ENCODE assay signal across 10 cellular contexts in genomic region chr15:92958105-92958504, GRCh38. TPM values are rescaled to one million over a fixed set of nuclear protein-coding genes. Genes with fewer than 3 reads are reported as not detected.
DNase-seq lines count a peak whose midpoint lies in the region; ATAC-seq lines count a peak whose summit lies in the region.
"Had no signal": no experiment of that assay in that cellular context is flagged by ENCODE, and none has a peak within 500 bp of the region (broad histone marks: within the 10 kb centered on the region; RNA-seq: fewer than 3 reads in every experiment).

No MANE protein-coding gene starts in this region.

- peaks cover 87% of the 10 kb centered on the region for H3K36me3 Mint-ChIP-seq in activated CD4-positive, alpha-beta memory T cell treated with anti-CD3 and anti-CD28 coated beads, Interleukin-2, amount 10 ng/mL, durations not matched to agents 7 days and 5 days (ENCODE audit: low read depth)

- H3K4me3 ChIP-seq in effector memory CD4-positive, alpha-beta T cell (ENCODE audit: insufficient read depth, low read depth, low read length, poor library complexity, severe bottlenecking), result no peak overlapping the region
- H3K4me3 ChIP-seq: tibial artery had no signal

- peaks cover 35% of the 10 kb centered on the region for H3K4me1 Mint-ChIP-seq in activated CD4-positive, alpha-beta memory T cell treated with anti-CD3 and anti-CD28 coated beads, Interleukin-2, amount 10 ng/mL, durations not matched to agents 7 days and 5 days

- no peak overlapping the region for H3K4me3 Mint-ChIP-seq in activated CD4-positive, alpha-beta memory T cell treated with anti-CD3 and anti-CD28 coated beads, Interleukin-2, amount 10 ng/mL, durations not matched to agents 7 days and 5 days

- no peaks in the 10 kb centered on the region for H3K4me1 ChIP-seq in effector memory CD4-positive, alpha-beta T cell (ENCODE audit: control insufficient read depth, insufficient read depth, low read length, poor library complexity, severe bottlenecking)

- no peaks in the 10 kb centered on the region for H3K27me3 ChIP-seq in effector memory CD4-positive, alpha-beta T cell (replicated peaks; ENCODE audit: control insufficient read depth, insufficient read depth, low read length, poor library complexity, severe bottlenecking)
- H3K27me3 ChIP-seq: tibial artery had no signal

- no peaks in the 10 kb centered on the region for H3K9me3 ChIP-seq in effector memory CD4-positive, alpha-beta T cell (ENCODE audit: control insufficient read depth, low read length)
- H3K9me3 ChIP-seq: tibial artery had no signal

- POLR2A ChIA-PET in activated CD4-positive, alpha-beta memory T cell treated with anti-CD3 and anti-CD28 coated beads, Interleukin-2, amount 10 ng/mL, durations not matched to agents 7 days and 5 days (lab: Charles Lee), result interaction anchor here (1.0 kb wide), 1 partner anchor 9 kb away, joined by 3 read pairs; no protein-coding TSS in a partner anchor

- H3K27ac Mint-ChIP-seq in activated CD4-positive, alpha-beta memory T cell treated with anti-CD3 and anti-CD28 coated beads, Interleukin-2, amount 10 ng/mL, durations not matched to agents 7 days and 5 days, result peak overlapping the region; percentile 82

- ATAC-seq in HG03342 (IDR thresholded peaks at IDR 0.05; ENCODE audit: unreplicated experiment), result no peak
- ATAC-seq in GM21825 (IDR thresholded peaks at IDR 0.05; ENCODE audit: unreplicated experiment), result no peak
- ATAC-seq: PC-3 had no signal

- peaks cover 71% of the 10 kb centered on the region for H3K36me3 ChIP-seq in effector memory CD4-positive, alpha-beta T cell (ENCODE audit: control insufficient read depth, insufficient read depth, low read length)

- peaks cover 5% of the 10 kb centered on the region for H3K9me3 Mint-ChIP-seq in activated CD4-positive, alpha-beta memory T cell treated with anti-CD3 and anti-CD28 coated beads, Interleukin-2, amount 10 ng/mL, durations not matched to agents 7 days and 5 days

- no peak overlapping the region for H3K27ac ChIP-seq in effector memory CD4-positive, alpha-beta T cell (ENCODE audit: insufficient read depth, low read length, poor library complexity, severe bottlenecking)

- no peaks in the 10 kb centered on the region for H3K27me3 Mint-ChIP-seq in activated CD4-positive, alpha-beta memory T cell treated with anti-CD3 and anti-CD28 coated beads, Interleukin-2, amount 10 ng/mL, durations not matched to agents 7 days and 5 days

- CTCF ChIA-PET in activated CD4-positive, alpha-beta memory T cell treated with anti-CD3 and anti-CD28 coated beads, Interleukin-2, amount 10 ng/mL, durations not matched to agents 7 days and 5 days (lab: Charles Lee), result no interaction called here

- DNase-seq in HT1080 (ENCODE audit: low read depth), result peak; percentile 39
- DNase-seq in activated CD4-positive, alpha-beta memory T cell treated with anti-CD3 and anti-CD28 coated beads, Interleukin-2, amount 10 ng/mL, durations not matched to agents 7 days and 5 days, result peak; percentile 54
- peak; percentile 25 to 46 (median 25) for DNase-seq in effector memory CD4-positive, alpha-beta T cell
- peak in 2 of 3 donors; percentile 5 to 29 for DNase-seq in stimulated activated CD4-positive, alpha-beta T cell treated with anti-CD3 and anti-CD28 coated beads, TNF-alpha, amount 100 ng/mL, for 1 hour (ENCODE audit: low read depth in 3 of 3, low spot score in 1 of 3)
- no peak for DNase-seq in SKM-1 treated with dmso at 0.1 percent for 144 hours (lab: John Stamatoyannopoulos, UW; ENCODE audit: unreplicated experiment)
- DNase-seq in NCI-H2227 (lab: John Stamatoyannopoulos, UW; ENCODE audit: unreplicated experiment), result no peak
- DNase-seq: PC-3, tibial artery had no signal

RNA-seq across cellular contexts. Expression of gene CHD2, which starts 58.0 kb away (rescaled TPM):
- total RNA-seq in HT1080 (2014; rRNA removed; shearing (Covaris generic)), result 16.7 and 28.1 TPM in 2 replicates
- 24.0 and 28.3 TPM in 2 replicates for polyA plus RNA-seq in HT1080 (2015; cell fraction: cytosol; rRNA removed)
- 84.1 TPM in 2 replicates for polyA plus RNA-seq in HT1080 (2015; cell fraction: nucleus; rRNA removed)
- 100 to 1,000 TPM; 141 to 155 TPM for total RNA-seq in activated CD4-positive, alpha-beta memory T cell treated with anti-CD3 and anti-CD28 coated beads, Interleukin-2, amount 10 ng/mL, durations not matched to agents 7 days and 5 days

Comparison
In these comparisons a context has a peak if more than half of its experiments do, and no peak if none do; other contexts are left out.
1. DNase-seq: peak in HT1080 (single experiment), activated CD4-positive, alpha-beta memory T cell treated with anti-CD3 and anti-CD28 coated beads, Interleukin-2, amount 10 ng/mL, durations not matched to agents 7 days and 5 days (single experiment), effector memory CD4-positive, alpha-beta T cell (3 of 3) and stimulated activated CD4-positive, alpha-beta T cell treated with anti-CD3 and anti-CD28 coated beads, TNF-alpha, amount 100 ng/mL, for 1 hour (2 of 3); none in SKM-1 treated with dmso at 0.1 percent for 144 hours (single experiment) and NCI-H2227 (single experiment).